In the genomic region with DNA sequence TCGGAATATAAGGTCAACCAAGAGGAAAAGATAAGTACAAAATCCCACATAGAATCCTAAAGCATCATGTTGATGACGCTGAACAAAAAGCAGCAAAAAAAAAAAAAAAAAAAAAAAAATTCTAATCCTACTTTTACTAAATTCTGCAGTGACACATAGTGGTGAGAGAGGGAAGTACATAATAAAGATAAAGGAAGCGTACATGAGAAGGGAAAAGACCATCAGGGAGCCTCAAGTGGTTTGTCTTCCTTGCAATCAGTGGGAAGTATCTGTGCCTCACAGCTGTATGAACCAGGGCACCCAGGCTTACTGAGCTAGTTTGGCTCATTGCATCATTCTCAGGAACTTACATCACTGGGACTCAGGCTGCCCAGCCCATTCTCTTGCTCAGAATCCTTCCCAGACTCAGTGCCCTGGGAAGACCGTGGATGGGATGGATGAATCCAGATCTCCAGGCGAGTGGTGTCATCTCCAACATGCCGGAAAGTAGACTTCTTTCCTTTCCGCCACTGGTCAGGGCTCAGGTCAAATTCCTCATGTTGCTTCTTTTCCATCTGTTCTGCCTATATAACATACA, we compare ENCODE assay signal across 9 cellular contexts. TPM values are rescaled to one million over a fixed set of nuclear protein-coding genes. Genes with fewer than 3 reads are reported as not detected.
A peak's percentile ranks its signal among the peaks of the same experiment; 100 is the strongest.
DNase-seq lines count a peak whose midpoint lies in the region; ATAC-seq and TF ChIP-seq lines count a peak whose summit lies in the region.
"Had no signal": no experiment of that assay in that cellular context is flagged by ENCODE, and none has a peak within 500 bp of the region (broad histone marks: within the 10 kb centered on the region; RNA-seq: fewer than 3 reads in every experiment).

No MANE protein-coding gene starts in this region.

- H3K4me1 ChIP-seq in heart left ventricle, result peaks cover 0 to 16% (median 0%) of the 10 kb centered on the region in 12 donors

- H3K36me3 Mint-ChIP-seq in activated naive CD8-positive, alpha-beta T cell treated with anti-CD3 and anti-CD28 coated beads for 36 hours, result peaks cover 36% of the 10 kb centered on the region

- H3K4me3 Mint-ChIP-seq in activated naive CD8-positive, alpha-beta T cell treated with anti-CD3 and anti-CD28 coated beads for 36 hours, result no peak overlapping the region
- H3K4me3 Mint-ChIP-seq: IgD-negative memory B cell had no signal

- 58 to 64% (median 60%) methylated on average over 7 of the region's 7 CpGs for WGBS in heart left ventricle, 4 donors

- intact Hi-C loops in heart left ventricle (cut with DNase I), result loop anchor here (1.0 to 10.0 kb wide), 9 partner anchors 35 to 388 kb away; partner anchors contain the start of gene HIC1 (in 3 of the 10)

- peak; percentile 51 for TF ChIP-seq CTCF in AG09319 (IDR thresholded peaks at IDR 0.05; ENCODE audit: low read depth, low read length)
- TF ChIP-seq CTCF in GM12865 (IDR thresholded peaks at IDR 0.05; ENCODE audit: insufficient read depth, low read depth, low read length, missing control alignments), result peak; percentile 48
- peak; percentile 42 to 72 (median 62) for TF ChIP-seq CTCF in heart left ventricle (IDR thresholded peaks at IDR 0.05)

- H3K36me3 ChIP-seq in heart left ventricle, result peaks cover 0 to 96% (median 87%) of the 10 kb centered on the region in 9 donors

- no peaks in the 10 kb centered on the region for H3K27me3 Mint-ChIP-seq in activated naive CD8-positive, alpha-beta T cell treated with anti-CD3 and anti-CD28 coated beads for 36 hours
- H3K27me3 Mint-ChIP-seq: IgD-negative memory B cell had no signal

- DNase-seq in AG09319 (ENCODE audit: extremely low read depth, low read depth) (peak; percentile 74), GM12865 (ENCODE audit: low read depth) (peak; percentile 75), NCI-H446 treated with DMSO at 0.1 percent for 48 hours (lab: John Stamatoyannopoulos, UW) (peak; percentile 16), heart left ventricle (no peak), putamen (ENCODE audit: low spot score) (peak; percentile 41)
- no peak for DNase-seq in activated naive CD8-positive, alpha-beta T cell treated with anti-CD3 and anti-CD28 coated beads for 36 hours

- H3K9me3 ChIP-seq in heart left ventricle, result no peaks in the 10 kb centered on the region

- TF ChIP-seq POLR2A in heart left ventricle (IDR thresholded peaks at IDR 0.05), result no peak

- H3K27me3 ChIP-seq in heart left ventricle, result no peaks in the 10 kb centered on the region

- H3K9me3 Mint-ChIP-seq in activated naive CD8-positive, alpha-beta T cell treated with anti-CD3 and anti-CD28 coated beads for 36 hours, result no peaks in the 10 kb centered on the region
- H3K9me3 Mint-ChIP-seq: IgD-negative memory B cell had no signal

- peak overlapping the region; percentile 57 for H3K27ac Mint-ChIP-seq in activated naive CD8-positive, alpha-beta T cell treated with anti-CD3 and anti-CD28 coated beads for 36 hours
- H3K27ac Mint-ChIP-seq: IgD-negative memory B cell had no signal

- peaks cover 33% of the 10 kb centered on the region for H3K4me1 Mint-ChIP-seq in activated naive CD8-positive, alpha-beta T cell treated with anti-CD3 and anti-CD28 coated beads for 36 hours

- H3K4me3 ChIP-seq in GM12865 (ENCODE audit: low read depth, low read length) (no peak overlapping the region), heart left ventricle (no peak overlapping the region)

- ATAC-seq in heart left ventricle, result peak in 3 of 4 donors; percentile 48 to 80 (median 65)
- no peak for ATAC-seq in HG03571 (IDR thresholded peaks at IDR 0.05; ENCODE audit: unreplicated experiment)
- no peak for ATAC-seq in HG02970 (IDR thresholded peaks at IDR 0.05; ENCODE audit: low FRiP score, unreplicated experiment)

- no peak overlapping the region for H3K27ac ChIP-seq in heart left ventricle

RNA-seq across cellular contexts. Expression of gene SMG6, which starts 21.2 kb away (rescaled TPM):
- 10 to 100 TPM; 48.7 to 51.8 TPM for total RNA-seq in activated naive CD8-positive, alpha-beta T cell treated with anti-CD3 and anti-CD28 coated beads for 36 hours
- total RNA-seq in heart left ventricle, result 10 to 100 TPM; 12.2 to 38.6 (median 22.1) TPM
- polyA plus RNA-seq in heart left ventricle, result 10 to 100 TPM; 14.7 to 27.2 TPM

RNA-seq across cellular contexts. Expression of gene SRR, which starts 21.4 kb away (rescaled TPM):
- 10 to 100 TPM; 10.9 to 13.1 TPM for total RNA-seq in activated naive CD8-positive, alpha-beta T cell treated with anti-CD3 and anti-CD28 coated beads for 36 hours
- 10 to 100 TPM in 5 of 9 donors, 1 to 10 TPM in 4; 7.2 to 19.7 (median 11.6) TPM for total RNA-seq in heart left ventricle
- polyA plus RNA-seq in heart left ventricle, result 1 to 10 TPM; 2.9 to 6.9 TPM

RNA-seq across cellular contexts. Expression of gene TSR1, which starts 53.9 kb away (rescaled TPM):
- total RNA-seq in activated naive CD8-positive, alpha-beta T cell treated with anti-CD3 and anti-CD28 coated beads for 36 hours, result 100 to 1,000 TPM; 115 to 120 TPM
- 10 to 100 TPM; 19.4 to 35.8 (median 22.3) TPM for total RNA-seq in heart left ventricle
- polyA plus RNA-seq in heart left ventricle, result 10 to 100 TPM; 12.0 to 26.4 TPM

RNA-seq across cellular contexts. Expression of gene SGSM2, which starts 54.9 kb away (rescaled TPM):
- 10 to 100 TPM; 35.7 to 36.8 TPM for total RNA-seq in activated naive CD8-positive, alpha-beta T cell treated with anti-CD3 and anti-CD28 coated beads for 36 hours
- 10 to 100 TPM; 17.0 to 33.8 (median 22.3) TPM for total RNA-seq in heart left ventricle
- polyA plus RNA-seq in heart left ventricle, result 10 to 100 TPM; 19.3 to 35.1 TPM

Comparison
In these comparisons a context has a peak if more than half of its experiments do, and no peak if none do; other contexts are left out.
1. DNase-seq: peak in AG09319 (single experiment), GM12865 (single experiment), NCI-H446 treated with DMSO at 0.1 percent for 48 hours (single experiment) and putamen (single experiment); none in activated naive CD8-positive, alpha-beta T cell treated with anti-CD3 and anti-CD28 coated beads for 36 hours (single experiment) and heart left ventricle (0 of 5).
2. ATAC-seq: peak in heart left ventricle (3 of 4); none in HG03571 (single experiment) and HG02970 (single experiment).
3. Peak in every context shown above with its lines, with median percentiles within 50 percentile points of each other: CTCF ChIP-seq.